Comparison of ENCODE assay signal across 11 cellular contexts in the genomic region with DNA sequence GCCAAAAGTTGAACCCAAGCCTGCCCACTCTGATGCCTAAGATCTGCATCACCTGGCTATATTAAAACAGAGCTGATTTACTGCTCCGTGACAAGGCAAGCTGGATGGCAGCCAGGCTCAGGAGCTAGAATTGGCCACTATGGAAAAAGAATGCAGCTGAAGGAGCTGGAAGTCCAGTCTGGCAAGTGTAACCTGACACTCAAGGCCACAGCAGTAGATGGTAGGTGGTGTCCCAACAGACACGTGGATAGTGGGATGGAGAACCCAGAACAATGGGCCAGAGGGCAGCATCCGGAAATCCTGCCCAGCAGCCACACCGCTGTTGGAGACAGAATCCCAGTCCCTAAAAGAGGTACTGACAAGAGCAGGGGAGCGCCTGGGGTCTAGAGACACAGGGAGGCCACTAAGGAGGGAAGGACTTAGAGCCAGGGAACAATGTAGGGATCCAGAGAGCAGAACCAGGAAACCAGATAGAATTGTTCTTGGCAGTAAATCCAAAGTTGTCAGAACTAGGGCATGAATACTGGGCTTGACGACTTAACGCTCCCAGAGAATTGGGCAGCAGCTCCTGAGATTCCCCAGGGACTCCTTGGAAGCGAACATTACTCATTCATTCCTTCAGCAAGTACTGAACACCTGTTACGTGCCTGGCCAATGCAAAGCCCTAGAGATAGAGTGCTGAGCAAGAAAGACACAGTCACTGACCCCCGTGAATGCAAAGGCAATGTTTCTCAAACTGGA.
DNase-seq lines count a peak whose midpoint lies in the region; ATAC-seq, FAIRE-seq and TF ChIP-seq lines count a peak whose summit lies in the region.
"Had no signal": no experiment of that assay in that cellular context is flagged by ENCODE, and none has a peak within 500 bp of the region (broad histone marks: within the 10 kb centered on the region; RNA-seq: fewer than 3 reads in every experiment).

No MANE protein-coding gene starts in this region.

- ATAC-seq in GM19455 (IDR thresholded peaks at IDR 0.05; ENCODE audit: unreplicated experiment): no peak

- no peak overlapping the region for H3K27ac ChIP-seq in small intestine (ENCODE audit: low read depth in 1 of 2, low read length in 1 of 2)
- no peak overlapping the region for H3K27ac ChIP-seq in hepatocyte
- H3K27ac ChIP-seq: Peyer's patch, skin epidermis had no signal

- no peak for FAIRE-seq in small intestine (lab: Jason Lieb, UNC)

- H3K36me3 ChIP-seq in small intestine (ENCODE audit: control insufficient read depth in 2 of 2, insufficient read depth in 2 of 2, low read length in 2 of 2) (no peaks in the 10 kb centered on the region), hepatocyte (replicated peaks; ENCODE audit: insufficient read depth, low read depth) (no peaks in the 10 kb centered on the region)
- H3K36me3 ChIP-seq: Peyer's patch had no signal

- no peak overlapping the region for H3K4me2 ChIP-seq in hepatocyte

- TF ChIP-seq CTCF in foreskin fibroblast (IDR thresholded peaks at IDR 0.05; ENCODE audit: low read depth, low read length) (no peak), hepatocyte (IDR thresholded peaks at IDR 0.05; ENCODE audit: poor library complexity) (no peak)

- H3K9me3 ChIP-seq in small intestine (ENCODE audit: control insufficient read depth, low read depth) (no peaks in the 10 kb centered on the region), hepatocyte (ENCODE audit: low read depth) (no peaks in the 10 kb centered on the region)

- H3K27me3 ChIP-seq in small intestine (ENCODE audit: control insufficient read depth in 2 of 2, insufficient read depth in 2 of 2, low read length in 2 of 2) (no peaks in the 10 kb centered on the region), hepatocyte (no peaks in the 10 kb centered on the region)
- H3K27me3 ChIP-seq: Peyer's patch had no signal

- no peaks in the 10 kb centered on the region for H3K79me2 ChIP-seq in hepatocyte

- H4K20me1 ChIP-seq in hepatocyte (ENCODE audit: insufficient read depth, poor library complexity, severe bottlenecking): no peaks in the 10 kb centered on the region

- peak; percentile 7 for DNase-seq in NCI-H345 (lab: John Stamatoyannopoulos, UW)
- no peak for DNase-seq in NCI-H345 treated with DMSO at 0.1 percent for 48 hours (lab: John Stamatoyannopoulos, UW; ENCODE audit: unreplicated experiment)
- DNase-seq in SHP77 treated with DMSO at 0.1 percent for 48 hours (lab: John Stamatoyannopoulos, UW): peak; percentile 2
- DNase-seq in foreskin fibroblast: peak; percentile 25 to 33
- DNase-seq in small intestine: peak; percentile 42
- DNase-seq in hepatocyte (ENCODE audit: low spot score): no peak
- DNase-seq in activated gamma-delta T cell (lab: John Stamatoyannopoulos, UW): no peak

- 67 to 69% (median 68%) methylated on average over 10 of the region's 10 CpGs for WGBS in small intestine, 3 donors
- 72% methylated on average over 10 of the region's 10 CpGs for WGBS in hepatocyte (ENCODE audit: low lambda C conversion rate, missing lambda C conversion rate)

- H3K4me3 ChIP-seq in foreskin fibroblast (ENCODE audit: low read depth in 1 of 2, low read length in 2 of 2) (no peak overlapping the region), small intestine (ENCODE audit: low read depth in 1 of 2, low read length in 2 of 2) (no peak overlapping the region), hepatocyte (no peak overlapping the region)
- H3K4me3 ChIP-seq: lung, Peyer's patch, skin epidermis had no signal

- H2AFZ ChIP-seq in hepatocyte: no peak overlapping the region

- peaks cover 4 to 5% of the 10 kb centered on the region in 2 donors for H3K4me1 ChIP-seq in small intestine (ENCODE audit: control insufficient read depth in 2 of 2, insufficient read depth in 1 of 2, low read depth in 1 of 2, low read length in 1 of 2)
- peaks cover 3% of the 10 kb centered on the region for H3K4me1 ChIP-seq in hepatocyte (ENCODE audit: insufficient read depth)

- H3K9me2 ChIP-seq in hepatocyte (replicated peaks; ENCODE audit: insufficient read depth): no peaks in the 10 kb centered on the region

Comparison
In these comparisons a context has a peak if more than half of its experiments do, and no peak if none do; other contexts are left out.
1. DNase-seq: peak in NCI-H345 (single experiment), SHP77 treated with DMSO at 0.1 percent for 48 hours (single experiment), foreskin fibroblast (2 of 2) and small intestine (single experiment); none in NCI-H345 treated with DMSO at 0.1 percent for 48 hours (single experiment), hepatocyte (single experiment) and activated gamma-delta T cell (single experiment).